ENCODE assay signal across 31 cellular contexts in genomic region chr21:28220670-28221069, GRCh38.
A peak's percentile ranks its signal among the peaks of the same experiment; 100 is the strongest.
DNase-seq lines count a peak whose midpoint lies in the region; FAIRE-seq and TF ChIP-seq lines count a peak whose summit lies in the region.
"Had no signal": no experiment of that assay in that cellular context is flagged by ENCODE, and none has a peak within 500 bp of the region (broad histone marks: within the 10 kb centered on the region; RNA-seq: fewer than 3 reads in every experiment).

No MANE protein-coding gene starts in this region.

- no peaks in the 10 kb centered on the region for H3K27me3 ChIP-seq in astrocyte (ENCODE audit: insufficient read depth, low read length)
- no peaks in the 10 kb centered on the region for H3K27me3 ChIP-seq in osteoblast (ENCODE audit: insufficient read depth, low read length)
- no peaks in the 10 kb centered on the region for H3K27me3 ChIP-seq in CD8-positive, alpha-beta memory T cell (ENCODE audit: insufficient read depth, low read length, poor library complexity, severe bottlenecking)
- H3K27me3 ChIP-seq: left lung, neutrophil had no signal

- H3K4me2 ChIP-seq in astrocyte (ENCODE audit: low read length) (no peak overlapping the region), osteoblast (ENCODE audit: insufficient read depth, low read length) (no peak overlapping the region)
- H3K4me2 ChIP-seq: A549, KMS-11 had no signal

- no peaks in the 10 kb centered on the region for H3K9me3 ChIP-seq in astrocyte (ENCODE audit: insufficient read depth, low read depth, low read length)
- no peaks in the 10 kb centered on the region for H3K9me3 ChIP-seq in osteoblast (ENCODE audit: low read depth, low read length)
- H3K9me3 ChIP-seq in CD8-positive, alpha-beta memory T cell (ENCODE audit: low read length): no peaks in the 10 kb centered on the region
- H3K9me3 ChIP-seq: A549, left lung, neutrophil, thoracic aorta had no signal

- DNase-seq in EL: peak; percentile 8
- peak; percentile 25 for DNase-seq in astrocyte (ENCODE audit: low read depth)
- peak; percentile 56 for DNase-seq in fibroblast of peridontal ligament (ENCODE audit: extremely low read depth)
- DNase-seq in osteoblast (ENCODE audit: insufficient read length, low spot score, missing footprints): no peak
- no peak for DNase-seq in C1 segment of cervical spinal cord (lab: John Stamatoyannopoulos, UW)
- DNase-seq in NCI-H2029 (lab: John Stamatoyannopoulos, UW): no peak
- DNase-seq in CD8-positive, alpha-beta memory T cell: no peak
- no peak for DNase-seq in KG1 (lab: John Stamatoyannopoulos, UW)
- DNase-seq: activated CD4-positive, alpha-beta memory T cell treated with anti-CD3 and anti-CD28 coated beads for 36 hours; activated CD8-positive, alpha-beta memory T cell treated with anti-CD3 and anti-CD28 coated beads, Interleukin-2, amount 50 U/mL, for 48 hours; activated naive CD4-positive, alpha-beta T cell treated with anti-CD3 and anti-CD28 coated beads, Interleukin-2, amount 50 U/mL, for 16 hours; aorta; cerebellar nuclear complex; GF-D8; HCEC 1CT; hippocampal formation; left lung; mesendoderm; NCI-H1436; NCI-H2107; NCI-H446; stimulated activated naive CD8-positive, alpha-beta T cell treated with anti-CD3 and anti-CD28 coated beads, Interleukin-15, Interleukin-2, amounts not matched to agents 100 U/mL and 50 U/mL, for 24 hours had no signal

- H3K4me3 ChIP-seq in astrocyte (ENCODE audit: insufficient read depth, low read depth, low read length) (no peak overlapping the region), osteoblast (ENCODE audit: insufficient read depth, low read length) (no peak overlapping the region)
- no peak overlapping the region for H3K4me3 ChIP-seq in CD8-positive, alpha-beta memory T cell (ENCODE audit: low read length)
- H3K4me3 ChIP-seq: A549, left lung, thoracic aorta had no signal

- peaks cover 2% of the 10 kb centered on the region for H3K36me3 Mint-ChIP-seq in astrocyte (ENCODE audit: low read depth, unreplicated experiment)
- H3K36me3 Mint-ChIP-seq in CD8-positive, alpha-beta memory T cell: no peaks in the 10 kb centered on the region
- H3K36me3 Mint-ChIP-seq: activated CD4-positive, alpha-beta memory T cell treated with anti-CD3 and anti-CD28 coated beads for 36 hours had no signal

- no peaks in the 10 kb centered on the region for H3K4me1 ChIP-seq in astrocyte (ENCODE audit: insufficient read depth, low read length)
- H3K4me1 ChIP-seq in osteoblast (ENCODE audit: insufficient read depth, low read length): peaks cover 13% of the 10 kb centered on the region
- no peaks in the 10 kb centered on the region for H3K4me1 ChIP-seq in CD8-positive, alpha-beta memory T cell (ENCODE audit: insufficient read depth, low read length)
- H3K4me1 ChIP-seq: A549, left lung had no signal

- no peak overlapping the region for H3K27ac ChIP-seq in astrocyte (ENCODE audit: low read depth, low read length)
- peak overlapping the region; percentile 28 for H3K27ac ChIP-seq in osteoblast (ENCODE audit: low read depth, low read length)
- H3K27ac ChIP-seq in CD8-positive, alpha-beta memory T cell (ENCODE audit: low read depth, low read length): no peak overlapping the region
- H3K27ac ChIP-seq: A549, KMS-11, left lung, neutrophil, RWPE1, thoracic aorta had no signal

- H3K9me3 Mint-ChIP-seq in astrocyte (ENCODE audit: unreplicated experiment): no peaks in the 10 kb centered on the region
- H3K9me3 Mint-ChIP-seq in CD8-positive, alpha-beta memory T cell: peaks cover 0 to 5% (median 0%) of the 10 kb centered on the region in 5 donors
- H3K9me3 Mint-ChIP-seq: activated CD4-positive, alpha-beta memory T cell treated with anti-CD3 and anti-CD28 coated beads for 36 hours; T-helper 1 cell treated with Interleukin-12 subunit alpha and Interleukin-12 subunit beta and Interleukin-4 antibody, amounts not matched to agents 30 μg/mL and 1 μg/mL, for 36 hours had no signal

- CTCF ChIA-PET in CD8-positive, alpha-beta memory T cell (lab: Charles Lee): no interaction called here

- no peaks in the 10 kb centered on the region for H4K20me1 ChIP-seq in astrocyte (ENCODE audit: insufficient read depth, low read length)
- no peaks in the 10 kb centered on the region for H4K20me1 ChIP-seq in osteoblast (ENCODE audit: insufficient read depth, low read length)

- no peak overlapping the region for H3K27ac Mint-ChIP-seq in astrocyte (ENCODE audit: unreplicated experiment)
- no peak overlapping the region for H3K27ac Mint-ChIP-seq in CD8-positive, alpha-beta memory T cell
- H3K27ac Mint-ChIP-seq: activated CD4-positive, alpha-beta memory T cell treated with anti-CD3 and anti-CD28 coated beads for 36 hours; B cell; T-helper 1 cell treated with Interleukin-12 subunit alpha and Interleukin-12 subunit beta and Interleukin-4 antibody, amounts not matched to agents 30 μg/mL and 1 μg/mL, for 36 hours had no signal

- H2AFZ ChIP-seq in astrocyte (ENCODE audit: low read depth, low read length): no peak overlapping the region
- H2AFZ ChIP-seq in osteoblast (ENCODE audit: low read length): no peak overlapping the region

- no peaks in the 10 kb centered on the region for H3K4me1 Mint-ChIP-seq in astrocyte (ENCODE audit: low read depth, unreplicated experiment)
- no peaks in the 10 kb centered on the region for H3K4me1 Mint-ChIP-seq in CD8-positive, alpha-beta memory T cell
- H3K4me1 Mint-ChIP-seq: B cell had no signal

- H3K36me3 ChIP-seq in astrocyte (ENCODE audit: insufficient read depth, low read length): no peaks in the 10 kb centered on the region
- H3K36me3 ChIP-seq in osteoblast (ENCODE audit: insufficient read depth, low read length): no peaks in the 10 kb centered on the region
- H3K36me3 ChIP-seq in CD8-positive, alpha-beta memory T cell (ENCODE audit: insufficient read depth, low read length): no peaks in the 10 kb centered on the region
- H3K36me3 ChIP-seq: left lung, neutrophil, thoracic aorta had no signal

- TF ChIP-seq CTCF in astrocyte (IDR thresholded peaks at IDR 0.05; ENCODE audit: insufficient read depth, low read depth, low read length) (no peak), osteoblast (IDR thresholded peaks at IDR 0.05; ENCODE audit: extremely low read depth, low read depth, low read length) (no peak)

- POLR2A ChIA-PET in CD8-positive, alpha-beta memory T cell (lab: Charles Lee): no interaction called here

- no peaks in the 10 kb centered on the region for H3K79me2 ChIP-seq in astrocyte (ENCODE audit: insufficient read depth, low read length)
- no peaks in the 10 kb centered on the region for H3K79me2 ChIP-seq in osteoblast (ENCODE audit: insufficient read depth, low read length)

- no peaks in the 10 kb centered on the region for H3K27me3 Mint-ChIP-seq in astrocyte (ENCODE audit: low read depth, unreplicated experiment)
- H3K27me3 Mint-ChIP-seq in CD8-positive, alpha-beta memory T cell: no peaks in the 10 kb centered on the region
- H3K27me3 Mint-ChIP-seq: activated CD4-positive, alpha-beta memory T cell treated with anti-CD3 and anti-CD28 coated beads for 36 hours; B cell had no signal

- no peak overlapping the region for H3K4me3 Mint-ChIP-seq in astrocyte (ENCODE audit: unreplicated experiment)
- no peak overlapping the region for H3K4me3 Mint-ChIP-seq in CD8-positive, alpha-beta memory T cell
- H3K4me3 Mint-ChIP-seq: activated CD4-positive, alpha-beta memory T cell treated with anti-CD3 and anti-CD28 coated beads for 36 hours; B cell; T-helper 1 cell treated with Interleukin-12 subunit alpha and Interleukin-12 subunit beta and Interleukin-4 antibody, amounts not matched to agents 30 μg/mL and 1 μg/mL, for 36 hours had no signal

- FAIRE-seq in astrocyte (lab: Jason Lieb, UNC): no peak
- FAIRE-seq: A549, frontal cortex, TTC549 had no signal

- H3K9ac ChIP-seq in astrocyte (ENCODE audit: low read length): no peak overlapping the region
- H3K9ac ChIP-seq: KMS-11 had no signal

Comparison
In these comparisons a context has a peak if more than half of its experiments do, and no peak if none do; other contexts are left out.
1. DNase-seq: peak in EL (single experiment), astrocyte (single experiment) and fibroblast of peridontal ligament (single experiment); none in osteoblast (single experiment), C1 segment of cervical spinal cord (0 of 14), NCI-H2029 (single experiment), CD8-positive, alpha-beta memory T cell (0 of 5) and KG1 (single experiment).